ENCODE assay signal across 13 cellular contexts in genomic region chr10:47020491-47020890, GRCh38.
DNase-seq lines count a peak whose midpoint lies in the region; FAIRE-seq and TF ChIP-seq lines count a peak whose summit lies in the region.
"Had no signal": no experiment of that assay in that cellular context is flagged by ENCODE, and none has a peak within 500 bp of the region (broad histone marks: within the 10 kb centered on the region; RNA-seq: fewer than 3 reads in every experiment).

No MANE protein-coding gene starts in this region.

- no peak overlapping the region for H3K4ac ChIP-seq in mesenchymal stem cell (ENCODE audit: low read depth in 1 of 2, low read length in 2 of 2)

- in situ Hi-C loops in astrocyte of the spinal cord (cut with HindIII; ENCODE audit: low sequenced_read_pairs) = no loop called here

- H3K36me3 ChIP-seq in MG63 = no peaks in the 10 kb centered on the region
- H3K36me3 ChIP-seq in mesenchymal stem cell (ENCODE audit: control insufficient read depth in 1 of 2, insufficient read depth in 2 of 2, low read depth in 1 of 2, low read length in 2 of 2) = no peaks in the 10 kb centered on the region
- no peaks in the 10 kb centered on the region for H3K36me3 ChIP-seq in small intestine (ENCODE audit: control insufficient read depth in 2 of 2, insufficient read depth in 2 of 2, low read length in 2 of 2)

- H3K23ac ChIP-seq in mesenchymal stem cell (ENCODE audit: low read length in 2 of 2) = no peak overlapping the region

- 75% methylated on average over 3 of the region's 5 CpGs for WGBS in mesenchymal stem cell
- whole genome bisulfite sequencing in small intestine, 3 donors = 75 to 88% (median 88%) methylated on average over 5 of the region's 5 CpGs

- no peak overlapping the region for H4K8ac ChIP-seq in mesenchymal stem cell (ENCODE audit: low read length)

- H3K18ac ChIP-seq in mesenchymal stem cell (ENCODE audit: low read depth in 1 of 2, low read length in 2 of 2) = no peak overlapping the region

- H3K27ac ChIP-seq in mesenchymal stem cell (ENCODE audit: low read length, poor library complexity, severe bottlenecking) = no peak overlapping the region
- no peak overlapping the region for H3K27ac ChIP-seq in small intestine (ENCODE audit: low read depth in 1 of 2, low read length in 1 of 2)
- H3K27ac ChIP-seq: HL-60, SK-N-MC had no signal

- H3K4me3 ChIP-seq in MG63 = no peak overlapping the region
- H3K4me3 ChIP-seq in astrocyte of the spinal cord (ENCODE audit: low read depth, low read length) = no peak overlapping the region
- H3K4me3 ChIP-seq in mesenchymal stem cell (ENCODE audit: insufficient read depth in 1 of 2, low read depth in 1 of 2, low read length in 2 of 2) = no peak overlapping the region
- no peak overlapping the region for H3K4me3 ChIP-seq in small intestine (ENCODE audit: low read depth in 1 of 2, low read length in 2 of 2)
- H3K4me3 ChIP-seq: SK-N-MC had no signal

- DNase-seq in EH (ENCODE audit: low read depth) (peak; percentile 86), MG63 (peak; percentile 73), astrocyte of the spinal cord (ENCODE audit: low read depth, low spot score) (peak; percentile 9), mesenchymal stem cell (no peak), SIG-M5 treated with dmso at 0.1 percent for 504 hours (lab: John Stamatoyannopoulos, UW; ENCODE audit: unreplicated experiment) (no peak), T-helper 9 cell (no peak), small intestine (no peak)
- DNase-seq in activated naive CD4-positive, alpha-beta T cell treated with anti-CD3 and anti-CD28 coated beads, Interleukin-2, amount 50 U/mL, for 16 hours = no peak
- DNase-seq: activated CD4-positive, alpha-beta T cell treated with anti-CD3 and anti-CD28 coated beads, Interleukin-2, amount 50 U/mL, for 48 hours; activated naive CD4-positive, alpha-beta T cell treated with Interleukin-2 at 50 U/mL for 16 hours; natural killer cell had no signal

- no peak overlapping the region for H3K4me2 ChIP-seq in mesenchymal stem cell (ENCODE audit: low read length, poor library complexity, severe bottlenecking)

- H3K14ac ChIP-seq in mesenchymal stem cell (ENCODE audit: low read length in 2 of 2) = no peak overlapping the region

- no peak overlapping the region for H2BK15ac ChIP-seq in mesenchymal stem cell (ENCODE audit: low read depth, poor library complexity, severe bottlenecking)

- H2AFZ ChIP-seq in mesenchymal stem cell (ENCODE audit: low read depth, low read length) = no peak overlapping the region

- H3K4me1 ChIP-seq in mesenchymal stem cell (ENCODE audit: control insufficient read depth, insufficient read depth, low read depth, low read length) (no peaks in the 10 kb centered on the region), small intestine (ENCODE audit: control insufficient read depth in 2 of 2, insufficient read depth in 1 of 2, low read depth in 1 of 2, low read length in 1 of 2) (no peaks in the 10 kb centered on the region)

- no peak overlapping the region for H2BK120ac ChIP-seq in mesenchymal stem cell (ENCODE audit: low read depth, low read length)

- TF ChIP-seq CTCF in astrocyte of the spinal cord (IDR thresholded peaks at IDR 0.05; ENCODE audit: low read depth, low read length) = no peak

- H2BK5ac ChIP-seq in mesenchymal stem cell (ENCODE audit: low read depth, low read length, poor library complexity, severe bottlenecking) = no peak overlapping the region

- no peak overlapping the region for H2AK5ac ChIP-seq in mesenchymal stem cell (ENCODE audit: low read length, severe bottlenecking)

- no peak overlapping the region for H4K91ac ChIP-seq in mesenchymal stem cell (ENCODE audit: low read length)

- peak overlapping the region; percentile 31 for H3K9ac ChIP-seq in mesenchymal stem cell (ENCODE audit: low read length)

- H2BK12ac ChIP-seq in mesenchymal stem cell (ENCODE audit: low read length in 2 of 2) = no peak overlapping the region

- H3K9me3 ChIP-seq in MG63 (no peaks in the 10 kb centered on the region), mesenchymal stem cell (ENCODE audit: control insufficient read depth, low read length) (no peaks in the 10 kb centered on the region), small intestine (ENCODE audit: control insufficient read depth, low read depth) (no peaks in the 10 kb centered on the region)

- no peaks in the 10 kb centered on the region for H3K79me1 ChIP-seq in mesenchymal stem cell (replicated peaks; ENCODE audit: low read length, poor library complexity, severe bottlenecking)

- FAIRE-seq in small intestine (lab: Jason Lieb, UNC) = no peak

- H3K27me3 ChIP-seq in MG63 (no peaks in the 10 kb centered on the region), mesenchymal stem cell (ENCODE audit: control insufficient read depth in 1 of 2, insufficient read depth in 1 of 2, low read length in 2 of 2) (peaks cover 0 to 11% of the 10 kb centered on the region in 2 experiments), small intestine (ENCODE audit: control insufficient read depth in 2 of 2, insufficient read depth in 2 of 2, low read length in 2 of 2) (no peaks in the 10 kb centered on the region)

Comparison
In these comparisons a context has a peak if more than half of its experiments do, and no peak if none do; other contexts are left out.
1. DNase-seq: peak in EH (single experiment), MG63 (single experiment) and astrocyte of the spinal cord (single experiment); none in mesenchymal stem cell (single experiment), SIG-M5 treated with dmso at 0.1 percent for 504 hours (single experiment), T-helper 9 cell (single experiment), small intestine (single experiment) and activated naive CD4-positive, alpha-beta T cell treated with anti-CD3 and anti-CD28 coated beads, Interleukin-2, amount 50 U/mL, for 16 hours (single experiment).